In genomic region chr9:128607642-128608350, GRCh38 we compare ENCODE assay signal across 11 cellular contexts. TPM values are rescaled to one million over a fixed set of nuclear protein-coding genes. Genes with fewer than 3 reads are reported as not detected.
DNase-seq lines count a peak whose midpoint lies in the region; ATAC-seq and FAIRE-seq lines count a peak whose summit lies in the region.
"Had no signal": no experiment of that assay in that cellular context is flagged by ENCODE, and none has a peak within 500 bp of the region (broad histone marks: within the 10 kb centered on the region; RNA-seq: fewer than 3 reads in every experiment).

No MANE protein-coding gene starts in this region.

- peaks cover 26% of the 10 kb centered on the region for H3F3A ChIP-seq in GM23248 (ENCODE audit: insufficient read depth)

- H3K9ac ChIP-seq in GM23248 (no peak overlapping the region), adipocyte (ENCODE audit: low read length) (no peak overlapping the region)

- no peaks in the 10 kb centered on the region for H3K4me1 ChIP-seq in GM23248 (ENCODE audit: insufficient read depth)
- H3K4me1 ChIP-seq in adipocyte (ENCODE audit: control insufficient read depth, insufficient read depth, low read length) = peaks cover 5% of the 10 kb centered on the region

- 67 to 73% methylated on average over 16 of the region's 16 CpGs for WGBS in GM23248 (ENCODE audit: low coverage in 1 of 2, low lambda C conversion rate in 2 of 2, missing lambda C conversion rate in 2 of 2), 2 experiments

- H3K36me3 ChIP-seq in GM23248 (ENCODE audit: low read depth) (peaks cover 94% of the 10 kb centered on the region), adipocyte (ENCODE audit: control insufficient read depth, insufficient read depth, low read length, severe bottlenecking) (peaks cover 97% of the 10 kb centered on the region)

- no peaks in the 10 kb centered on the region for H3K9me2 ChIP-seq in GM23248 (ENCODE audit: insufficient read depth)

- in situ Hi-C loops in GM23248 (cut with MboI) = no loop called here

- H3K4me3 ChIP-seq in GM23248 (no peak overlapping the region), adipocyte (ENCODE audit: low read length) (no peak overlapping the region)
- H3K4me3 ChIP-seq: tibial nerve had no signal

- peaks cover 13% of the 10 kb centered on the region for H3K79me2 ChIP-seq in GM23248 (ENCODE audit: insufficient read depth)

- DNase-seq in GM23248 (peak; percentile 50), adipocyte (ENCODE audit: low read depth) (peak; percentile 7), frontal cortex (ENCODE audit: low spot score in 2 of 2) (peak; percentile 18 to 67), putamen (ENCODE audit: low spot score) (peak; percentile 81), NCI-H2227 treated with DMSO at 0.1 percent for 48 hours (lab: John Stamatoyannopoulos, UW) (no peak), NOMO-1 (lab: John Stamatoyannopoulos, UW; ENCODE audit: unreplicated experiment in 2 of 2) (no peak)
- DNase-seq: activated T-cell treated with anti-CD3 and anti-CD28 coated beads, Interleukin-2, amount 50 U/mL, for 48 hours; DMS53 had no signal

- 0 out of 2 replicates have a peak overlapping the region, but pooled peaks have one; percentile 20 for H3K27ac ChIP-seq in GM23248

- no peak overlapping the region for H2AFZ ChIP-seq in GM23248

- FAIRE-seq in frontal cortex (lab: Jason Lieb, UNC) = no peak

- ATAC-seq in GM18861 (IDR thresholded peaks at IDR 0.05; ENCODE audit: unreplicated experiment) = no peak
- no peak for ATAC-seq in HG02610 (IDR thresholded peaks at IDR 0.05; ENCODE audit: unreplicated experiment)

- no peaks in the 10 kb centered on the region for H4K20me1 ChIP-seq in GM23248 (ENCODE audit: insufficient read depth)

- H3K4me2 ChIP-seq in GM23248 (ENCODE audit: unreplicated experiment) = no peak overlapping the region

- H3K9me3 ChIP-seq in GM23248 (ENCODE audit: low read depth) (no peaks in the 10 kb centered on the region), adipocyte (ENCODE audit: control insufficient read depth, low read length) (no peaks in the 10 kb centered on the region)
- H3K9me3 ChIP-seq: tibial nerve had no signal

- H3K27me3 ChIP-seq in GM23248 (replicated peaks; ENCODE audit: insufficient read depth) (no peaks in the 10 kb centered on the region), adipocyte (replicated peaks; ENCODE audit: control insufficient read depth, insufficient read depth, low read length) (no peaks in the 10 kb centered on the region)
- H3K27me3 ChIP-seq: tibial nerve had no signal

RNA-seq across cellular contexts. Expression of gene DYNC2I2, which starts 48.9 kb away (rescaled TPM):
- 64.5 and 93.1 TPM in 2 replicates for total RNA-seq in GM23248 (2014; rRNA removed; shearing (Covaris generic))
- polyA plus RNA-seq in GM23248 (2016; fragmentation: Nextera tagmentation; extraction: Ambion mirVana) = 58.8 and 60.8 TPM in 2 replicates
- 31.4 TPM for total RNA-seq in frontal cortex

RNA-seq across cellular contexts. Expression of gene SPTAN1, which starts 55.4 kb away (rescaled TPM):
- 275 and 287 TPM in 2 replicates for total RNA-seq in GM23248 (2014; rRNA removed; shearing (Covaris generic))
- 139 and 144 TPM in 2 replicates for polyA plus RNA-seq in GM23248 (2016; fragmentation: Nextera tagmentation; extraction: Ambion mirVana)
- total RNA-seq in frontal cortex = 810 TPM

Comparison
In these comparisons a context has a peak if more than half of its experiments do, and no peak if none do; other contexts are left out.
1. DNase-seq: peak in GM23248 (single experiment), adipocyte (single experiment), frontal cortex (2 of 2) and putamen (single experiment); none in NCI-H2227 treated with DMSO at 0.1 percent for 48 hours (single experiment) and NOMO-1 (0 of 2).